ENCODE assay signal across 21 cellular contexts in the genomic region with DNA sequence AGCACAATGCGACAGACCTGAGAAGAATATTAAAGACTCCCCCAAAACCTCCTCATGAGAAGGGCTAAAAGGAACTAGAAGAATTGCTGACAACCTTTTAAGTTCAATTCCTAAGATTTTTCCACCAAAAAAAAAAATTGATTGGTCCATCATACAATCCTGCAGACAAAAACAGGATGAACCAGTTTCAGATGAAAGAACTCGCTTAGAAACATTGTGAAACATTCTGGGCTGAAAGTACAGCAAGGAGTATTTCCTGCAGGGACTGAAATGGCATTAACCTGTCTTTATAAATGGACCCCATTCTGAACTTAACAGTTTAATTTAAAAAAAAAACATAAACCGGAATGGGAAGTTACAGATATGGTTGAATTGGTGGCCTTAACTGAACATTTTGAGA.
DNase-seq lines count a peak whose midpoint lies in the region; ATAC-seq and TF ChIP-seq lines count a peak whose summit lies in the region.
"Had no signal": no experiment of that assay in that cellular context is flagged by ENCODE, and none has a peak within 500 bp of the region (broad histone marks: within the 10 kb centered on the region; RNA-seq: fewer than 3 reads in every experiment).

No MANE protein-coding gene starts in this region.

- TF ChIP-seq CTCF in PC-9 (conservative IDR thresholded peaks at IDR 0.05), result no peak
- TF ChIP-seq CTCF in foreskin keratinocyte (conservative IDR thresholded peaks at IDR 0.05), result no peak

- peak; percentile 40 for DNase-seq in SIG-M5 treated with dmso at 0.1 percent for 504 hours (lab: John Stamatoyannopoulos, UW; ENCODE audit: unreplicated experiment)
- no peak for DNase-seq in SIG-M5 (lab: John Stamatoyannopoulos, UW)
- DNase-seq in PC-9, result peak in 1 of 2 experiments; percentile 85
- DNase-seq in foreskin keratinocyte, result peak; percentile 26 to 42
- DNase-seq in renal cortical epithelial cell (ENCODE audit: low read depth), result peak; percentile 27
- DNase-seq in mesenteric fat pad (ENCODE audit: low spot score), result no peak
- no peak for DNase-seq in NCI-H187 (lab: John Stamatoyannopoulos, UW)
- DNase-seq: BE2C; CD4-positive, alpha-beta memory T cell; DND-41; GM23248; MM.1S; NCI-H1105; NCI-H1930; NCI-H2171; NCI-H510A treated with DMSO at 0.1 percent for 48 hours; NCI-H82; SK-N-SH had no signal

- H3K4me1 ChIP-seq in PC-9 (replicated peaks; ENCODE audit: insufficient read depth) (peaks cover 14% of the 10 kb centered on the region), foreskin keratinocyte (no peaks in the 10 kb centered on the region)
- H3K4me1 ChIP-seq: BE2C had no signal

- intact Hi-C loops in PC-9 (cut with micrococcal nuclease; ENCODE audit: unreplicated experiment), result no loop called here

- no peaks in the 10 kb centered on the region for H3K36me3 ChIP-seq in PC-9 (ENCODE audit: low read depth)
- H3K36me3 ChIP-seq: BE2C had no signal

- H3K4me3 ChIP-seq in PC-9, result no peak overlapping the region
- H3K4me3 ChIP-seq: GM23248 had no signal

- no peak overlapping the region for H2AFZ ChIP-seq in PC-9
- H2AFZ ChIP-seq: GM23248 had no signal

- no peak overlapping the region for H3K27ac ChIP-seq in PC-9
- H3K27ac ChIP-seq in foreskin keratinocyte, result no peak overlapping the region
- H3K27ac ChIP-seq: 22Rv1, GM23248 had no signal

- H3K27me3 ChIP-seq in PC-9 (ENCODE audit: insufficient read depth, low read depth), result no peaks in the 10 kb centered on the region
- no peaks in the 10 kb centered on the region for H3K27me3 ChIP-seq in foreskin keratinocyte
- H3K27me3 ChIP-seq: BE2C had no signal

- no peaks in the 10 kb centered on the region for H4K20me1 ChIP-seq in PC-9 (ENCODE audit: insufficient read depth)

- BruUV-seq in PC-9 (replicated peaks; lab: Mats Ljungman, UMichigan), result no TSS peak

- H3K79me2 ChIP-seq in PC-9 (ENCODE audit: low read depth), result no peaks in the 10 kb centered on the region

- peaks cover 4% of the 10 kb centered on the region; the same call in 1 of the 2 replicates for H3F3A ChIP-seq in PC-9 (ENCODE audit: insufficient read depth, low read depth)

- peak overlapping the region; percentile 58 for H3K4me2 ChIP-seq in PC-9
- H3K4me2 ChIP-seq: SK-N-SH had no signal

- H3K9me3 ChIP-seq in PC-9 (ENCODE audit: insufficient read depth, low read depth), result no peaks in the 10 kb centered on the region; the same call in 1 of the 2 replicates
- H3K9me3 ChIP-seq: BE2C, SK-N-SH had no signal

- CTCF ChIA-PET in PC-9 (lab: Charles Lee), result no interaction called here

- ATAC-seq in foreskin keratinocyte (no peak), GM19397 (IDR thresholded peaks at IDR 0.05; ENCODE audit: unreplicated experiment) (no peak)
- ATAC-seq: Right ventricle myocardium inferior had no signal

- H3K9me2 ChIP-seq in PC-9 (ENCODE audit: insufficient read depth), result no peaks in the 10 kb centered on the region
- H3K9me2 ChIP-seq: SK-N-SH had no signal

- POLR2A ChIA-PET in PC-9 (lab: Charles Lee; ENCODE audit: unreplicated experiment), result no interaction called here

Comparison
In these comparisons a context has a peak if more than half of its experiments do, and no peak if none do; other contexts are left out.
1. DNase-seq: peak in SIG-M5 treated with dmso at 0.1 percent for 504 hours (single experiment), foreskin keratinocyte (2 of 2) and renal cortical epithelial cell (single experiment); none in SIG-M5 (single experiment), mesenteric fat pad (single experiment) and NCI-H187 (0 of 2).